8 cellular contexts compared by ENCODE assay signal in the genomic region with DNA sequence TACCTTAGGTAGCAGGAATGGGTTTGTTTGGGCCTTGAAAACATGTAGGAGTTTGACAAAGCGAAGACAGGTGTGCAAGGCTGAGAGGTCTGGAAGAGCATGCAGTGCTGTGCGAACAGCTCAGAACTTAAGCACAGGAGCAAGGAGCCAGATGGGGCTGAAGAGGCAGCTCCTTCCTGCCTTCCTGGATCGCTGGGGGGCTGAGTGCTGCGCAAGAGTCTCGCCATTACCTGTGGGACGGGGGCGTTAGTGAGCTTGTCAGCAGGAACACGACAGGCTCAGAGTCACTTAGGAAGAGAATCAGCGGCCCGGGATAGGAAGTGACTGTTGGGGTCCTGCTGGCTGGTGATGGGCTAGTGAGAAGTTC. TPM values are rescaled to one million over a fixed set of nuclear protein-coding genes. Genes with fewer than 3 reads are reported as not detected.
DNase-seq lines count a peak whose midpoint lies in the region; ATAC-seq and TF ChIP-seq lines count a peak whose summit lies in the region.

No MANE protein-coding gene starts in this region.

- DNase-seq in activated CD4-positive, alpha-beta T cell treated with anti-CD3 and anti-CD28 coated beads, Interleukin-2, amount 10 ng/mL, durations not matched to agents 24 days and 14 days: no peak
- DNase-seq in activated CD4-positive, alpha-beta T cell treated with anti-CD3 and anti-CD28 coated beads for 48 hours: no peak
- DNase-seq in OCI-LY7 (ENCODE audit: low spot score) (peak; percentile 65), NCI-H2081 treated with DMSO at 0.1 percent for 48 hours (lab: John Stamatoyannopoulos, UW) (no peak), NOMO-1 treated with DMSO at 0.1 percent for 48 hours (lab: John Stamatoyannopoulos, UW; ENCODE audit: unreplicated experiment) (no peak)

- H3K27me3 ChIP-seq in endocrine pancreas (ENCODE audit: control insufficient read depth, insufficient read depth, low read length): no peaks in the 10 kb centered on the region

- H3K27me3 Mint-ChIP-seq in activated CD4-positive, alpha-beta T cell treated with anti-CD3 and anti-CD28 coated beads, Interleukin-2, amount 10 ng/mL, durations not matched to agents 24 days and 14 days: no peaks in the 10 kb centered on the region
- H3K27me3 Mint-ChIP-seq in nephron (ENCODE audit: low read depth): no peaks in the 10 kb centered on the region

- no TSS peak for BruUV-seq in OCI-LY7 (replicated peaks; lab: Mats Ljungman, UMichigan)

- TF ChIP-seq CTCF in OCI-LY7 (conservative IDR thresholded peaks at IDR 0.05; ENCODE audit: low read length): peak; percentile 66
- TF ChIP-seq CTCF in nephron (IDR thresholded peaks at IDR 0.05; ENCODE audit: unreplicated experiment in 3 of 3): no peak

- ATAC-seq in HG02973 (IDR thresholded peaks at IDR 0.05; ENCODE audit: unreplicated experiment): no peak

- H3K36me3 ChIP-seq in OCI-LY7 (ENCODE audit: insufficient read depth, low read length): peaks cover 20% of the 10 kb centered on the region
- H3K36me3 ChIP-seq in endocrine pancreas (ENCODE audit: control insufficient read depth, insufficient read depth, low read length): no peaks in the 10 kb centered on the region

- H3K9me2 ChIP-seq in OCI-LY7 (ENCODE audit: insufficient read depth, low read length): no peaks in the 10 kb centered on the region

- H3K79me2 ChIP-seq in OCI-LY7 (ENCODE audit: insufficient read depth, low read depth, low read length): peaks cover 43% of the 10 kb centered on the region

- peak overlapping the region; percentile 67; the same call in 1 of the 2 replicates for H2AFZ ChIP-seq in OCI-LY7 (ENCODE audit: low read length)

- H3K4me1 Mint-ChIP-seq in activated CD4-positive, alpha-beta T cell treated with anti-CD3 and anti-CD28 coated beads, Interleukin-2, amount 10 ng/mL, durations not matched to agents 24 days and 14 days: peaks cover 30% of the 10 kb centered on the region
- H3K4me1 Mint-ChIP-seq in nephron: peaks cover 21% of the 10 kb centered on the region

- CTCF ChIA-PET in OCI-LY7 (lab: Charles Lee; ENCODE audit: unreplicated experiment): no interaction called here

- H3K9me3 Mint-ChIP-seq in activated CD4-positive, alpha-beta T cell treated with anti-CD3 and anti-CD28 coated beads, Interleukin-2, amount 10 ng/mL, durations not matched to agents 24 days and 14 days: no peaks in the 10 kb centered on the region
- no peaks in the 10 kb centered on the region for H3K9me3 Mint-ChIP-seq in nephron

- H3K4me3 ChIP-seq in OCI-LY7 (ENCODE audit: low read depth, low read length, poor library complexity, severe bottlenecking) (peak overlapping the region; percentile 90), endocrine pancreas (ENCODE audit: control insufficient read depth, insufficient read depth, low read length) (peak overlapping the region; percentile 11)

- intact Hi-C loops in activated CD4-positive, alpha-beta T cell treated with anti-CD3 and anti-CD28 coated beads, Interleukin-2, amount 10 ng/mL, durations not matched to agents 24 days and 14 days (cut with micrococcal nuclease): loop anchor here (1.0 to 10.0 kb wide), 3 partner anchors 9 to 764 kb away; no protein-coding TSS in a partner anchor
- intact Hi-C loops in OCI-LY7 (cut with micrococcal nuclease; ENCODE audit: unreplicated experiment): loop anchor here (1.0 to 10.0 kb wide), 4 partner anchors 56 to 1004 kb away; a partner anchor contains a TSS

- H3K4me2 ChIP-seq in OCI-LY7 (ENCODE audit: low read length): peak overlapping the region; percentile 92

- peak overlapping the region; percentile 80 for H3K9ac ChIP-seq in endocrine pancreas (ENCODE audit: control insufficient read depth, insufficient read depth, low read length)

- peaks cover 29% of the 10 kb centered on the region for H3K4me1 ChIP-seq in OCI-LY7 (ENCODE audit: insufficient read depth, low read length, poor library complexity, severe bottlenecking)
- H3K4me1 ChIP-seq in endocrine pancreas (ENCODE audit: control insufficient read depth, insufficient read depth, low read length): no peaks in the 10 kb centered on the region

- peaks cover 13% of the 10 kb centered on the region; the same call in 1 of the 2 replicates for H4K20me1 ChIP-seq in OCI-LY7 (ENCODE audit: insufficient read depth, low read length)

- H3K27ac Mint-ChIP-seq in activated CD4-positive, alpha-beta T cell treated with anti-CD3 and anti-CD28 coated beads, Interleukin-2, amount 10 ng/mL, durations not matched to agents 24 days and 14 days: peak overlapping the region; percentile 90
- H3K27ac Mint-ChIP-seq in nephron: peak overlapping the region; percentile 75 to 93 (median 81)

- H3K9me3 ChIP-seq in OCI-LY7 (ENCODE audit: low read length) (no peaks in the 10 kb centered on the region), endocrine pancreas (ENCODE audit: control insufficient read depth, low read length) (no peaks in the 10 kb centered on the region)

- peak overlapping the region; percentile 94 for H3K4me3 Mint-ChIP-seq in activated CD4-positive, alpha-beta T cell treated with anti-CD3 and anti-CD28 coated beads, Interleukin-2, amount 10 ng/mL, durations not matched to agents 24 days and 14 days
- peak overlapping the region; percentile 91 to 94 (median 93) for H3K4me3 Mint-ChIP-seq in nephron

- H3K27ac ChIP-seq in OCI-LY7 (ENCODE audit: low read depth, low read length, poor library complexity, severe bottlenecking): peak overlapping the region; percentile 67

- H3K36me3 Mint-ChIP-seq in activated CD4-positive, alpha-beta T cell treated with anti-CD3 and anti-CD28 coated beads, Interleukin-2, amount 10 ng/mL, durations not matched to agents 24 days and 14 days (ENCODE audit: low read depth): peaks cover 17% of the 10 kb centered on the region
- H3K36me3 Mint-ChIP-seq in nephron (ENCODE audit: low read depth): peaks cover under 1% of the 10 kb centered on the region

- POLR2A ChIA-PET in OCI-LY7 (lab: Charles Lee): interaction anchor here (1.4 to 2.3 kb wide), 3 partner anchors 8 to 54 kb away, joined by 4 to 10 read pairs (median 6); no protein-coding TSS in a partner anchor

RNA-seq across cellular contexts. Expression of a gene that starts 0.5 kb away (rescaled TPM):
- total RNA-seq in activated CD4-positive, alpha-beta T cell treated with anti-CD3 and anti-CD28 coated beads, Interleukin-2, amount 10 ng/mL, durations not matched to agents 24 days and 14 days: 25.1 and 26.8 TPM in 2 replicates
- total RNA-seq in OCI-LY7 (2014; rRNA removed; shearing (Covaris generic)): 20.9 and 22.5 TPM in 2 replicates
- total RNA-seq in OCI-LY7 (2022): 18.6 and 22.6 TPM in 2 replicates

RNA-seq across cellular contexts. Expression of a gene that starts 9.2 kb away (rescaled TPM):
- 17.9 and 18.0 TPM in 2 replicates for total RNA-seq in activated CD4-positive, alpha-beta T cell treated with anti-CD3 and anti-CD28 coated beads, Interleukin-2, amount 10 ng/mL, durations not matched to agents 24 days and 14 days
- 9.4 and 13.9 TPM in 2 replicates for total RNA-seq in OCI-LY7 (2014; rRNA removed; shearing (Covaris generic))
- total RNA-seq in OCI-LY7 (2022): 5.1 and 7.2 TPM in 2 replicates

RNA-seq across cellular contexts. Expression of a gene that starts 56.2 kb away (rescaled TPM):
- total RNA-seq in activated CD4-positive, alpha-beta T cell treated with anti-CD3 and anti-CD28 coated beads, Interleukin-2, amount 10 ng/mL, durations not matched to agents 24 days and 14 days: 70.2 and 75.3 TPM in 2 replicates
- total RNA-seq in OCI-LY7 (2014; rRNA removed; shearing (Covaris generic)): 66.5 and 76.1 TPM in 2 replicates
- total RNA-seq in OCI-LY7 (2022): 115 and 123 TPM in 2 replicates
